Comparison of ENCODE assay signal across 9 cellular contexts in genomic region chr16:1991135-1991551, GRCh38. TPM values are rescaled to one million over a fixed set of nuclear protein-coding genes. Genes with fewer than 3 reads are reported as not detected.
DNase-seq lines count a peak whose midpoint lies in the region; ATAC-seq lines count a peak whose summit lies in the region.
"Had no signal": no experiment of that assay in that cellular context is flagged by ENCODE, and none has a peak within 500 bp of the region (broad histone marks: within the 10 kb centered on the region; RNA-seq: fewer than 3 reads in every experiment).

No MANE protein-coding gene starts in this region.

- H3K27ac ChIP-seq in CD8-positive, alpha-beta memory T cell (ENCODE audit: low read depth, low read length) = peak overlapping the region; percentile 51
- H3K27ac ChIP-seq in iPS-20b (ENCODE audit: low read length) = no peak overlapping the region

- no peaks in the 10 kb centered on the region for H3K9me3 ChIP-seq in CD8-positive, alpha-beta memory T cell (ENCODE audit: low read length)
- H3K9me3 ChIP-seq in iPS-20b (ENCODE audit: insufficient read depth, low read depth, low read length) = no peaks in the 10 kb centered on the region
- H3K9me3 ChIP-seq: adrenal gland had no signal

- POLR2A ChIA-PET in CD8-positive, alpha-beta memory T cell (lab: Charles Lee) = interaction anchor here (0.6 to 2.9 kb wide), 6 partner anchors 10 to 164 kb away, joined by 4 to 35 read pairs (median 6); partner anchors contain the start of genes NOXO1, RPS2, TBL3 and TRAF7

- H3K4me1 ChIP-seq in CD8-positive, alpha-beta memory T cell (ENCODE audit: insufficient read depth, low read length) = peaks cover 16% of the 10 kb centered on the region
- peaks cover 17% of the 10 kb centered on the region; the same call in 1 of the 2 replicates for H3K4me1 ChIP-seq in iPS-20b (ENCODE audit: insufficient read depth, low read length)

- CTCF ChIA-PET in CD8-positive, alpha-beta memory T cell (lab: Charles Lee) = interaction anchor here (1.5 kb wide), 1 partner anchor 19 kb away, joined by 4 read pairs; the partner anchor contains the start of gene TBL3

- H3K9ac ChIP-seq in iPS-20b (ENCODE audit: low read depth, low read length) = peak overlapping the region; percentile 68; the same call in 1 of the 2 replicates

- peak overlapping the region; percentile 77 to 88 (median 80) for H3K4me3 Mint-ChIP-seq in CD8-positive, alpha-beta memory T cell

- no peaks in the 10 kb centered on the region for H3K9me3 Mint-ChIP-seq in CD8-positive, alpha-beta memory T cell

- H3K27me3 ChIP-seq in CD8-positive, alpha-beta memory T cell (ENCODE audit: insufficient read depth, low read length, poor library complexity, severe bottlenecking) = peaks cover 14% of the 10 kb centered on the region
- H3K27me3 ChIP-seq in iPS-20b (ENCODE audit: insufficient read depth, low read length) = peaks cover 44% of the 10 kb centered on the region

- H3K4me3 ChIP-seq in CD8-positive, alpha-beta memory T cell (ENCODE audit: low read length) = peak overlapping the region; percentile 64
- peak overlapping the region; percentile 80 for H3K4me3 ChIP-seq in iPS-20b (ENCODE audit: low read length)

- ATAC-seq in GM21576 (IDR thresholded peaks at IDR 0.05; ENCODE audit: unreplicated experiment) (peak; percentile 28), GM21526 (IDR thresholded peaks at IDR 0.05; ENCODE audit: low FRiP score, unreplicated experiment) (no peak), HG02938 (IDR thresholded peaks at IDR 0.05; ENCODE audit: unreplicated experiment) (no peak)

- H3K27me3 Mint-ChIP-seq in CD8-positive, alpha-beta memory T cell = peaks cover 6 to 10% of the 10 kb centered on the region in 2 donors

- H3K36me3 ChIP-seq in CD8-positive, alpha-beta memory T cell (ENCODE audit: insufficient read depth, low read length) = no peaks in the 10 kb centered on the region
- peaks cover 10% of the 10 kb centered on the region for H3K36me3 ChIP-seq in iPS-20b (ENCODE audit: insufficient read depth, low read depth, low read length)

- DNase-seq in CD8-positive, alpha-beta memory T cell = peak; percentile 46 to 76 (median 57)
- peak; percentile 58 for DNase-seq in activated CD4-positive, CD25-positive, alpha-beta regulatory T cell treated with anti-CD3 and anti-CD28 coated beads, Interleukin-2, amount 50 U/mL, for 72 hours
- DNase-seq in dedifferentiated amniotic fluid mesenchymal stem cell (ENCODE audit: extremely low spot score) = no peak
- no peak for DNase-seq in NCI-H524 treated with DMSO at 0.1 percent for 48 hours (lab: John Stamatoyannopoulos, UW)

- peaks cover 0 to 9% (median 0%) of the 10 kb centered on the region in 3 donors for H3K36me3 Mint-ChIP-seq in CD8-positive, alpha-beta memory T cell

- peaks cover 16 to 38% (median 21%) of the 10 kb centered on the region in 3 donors for H3K4me1 Mint-ChIP-seq in CD8-positive, alpha-beta memory T cell

- H3K27ac Mint-ChIP-seq in CD8-positive, alpha-beta memory T cell = peak overlapping the region in 7 of 8 donors; percentile 72 to 96 (median 91)

RNA-seq across cellular contexts. Expression of gene SYNGR3, which starts 1.4 kb away (rescaled TPM):
- 1 to 10 TPM; 3.4 to 3.6 TPM for total RNA-seq in CD8-positive, alpha-beta memory T cell
- polyA plus RNA-seq in CD8-positive, alpha-beta memory T cell = 2.1 TPM

RNA-seq across cellular contexts. Expression of gene GFER, which starts 7.2 kb away (rescaled TPM):
- total RNA-seq in CD8-positive, alpha-beta memory T cell = 10 to 100 TPM; 41.7 to 50.1 TPM
- polyA plus RNA-seq in CD8-positive, alpha-beta memory T cell = 38.4 TPM

RNA-seq across cellular contexts. Expression of gene NOXO1, which starts 9.9 kb away (rescaled TPM):
- total RNA-seq in CD8-positive, alpha-beta memory T cell = under 1 TPM; 0.47 to 0.48 TPM
- not detected for polyA plus RNA-seq in CD8-positive, alpha-beta memory T cell

RNA-seq across cellular contexts. Expression of gene ZNF598, which starts 18.5 kb away (rescaled TPM):
- total RNA-seq in CD8-positive, alpha-beta memory T cell = 10 to 100 TPM; 91.8 to 96.6 TPM
- polyA plus RNA-seq in CD8-positive, alpha-beta memory T cell = 11.3 TPM

RNA-seq across cellular contexts. Expression of gene TBL3, which starts 19.3 kb away (rescaled TPM):
- 10 to 100 TPM; 74.6 to 78.0 TPM for total RNA-seq in CD8-positive, alpha-beta memory T cell
- 62.9 TPM for polyA plus RNA-seq in CD8-positive, alpha-beta memory T cell

Comparison
In these comparisons a context has a peak if more than half of its experiments do, and no peak if none do; other contexts are left out.
1. DNase-seq: peak in CD8-positive, alpha-beta memory T cell (5 of 5) and activated CD4-positive, CD25-positive, alpha-beta regulatory T cell treated with anti-CD3 and anti-CD28 coated beads, Interleukin-2, amount 50 U/mL, for 72 hours (single experiment); none in dedifferentiated amniotic fluid mesenchymal stem cell (single experiment) and NCI-H524 treated with DMSO at 0.1 percent for 48 hours (single experiment).